In the genomic region with DNA sequence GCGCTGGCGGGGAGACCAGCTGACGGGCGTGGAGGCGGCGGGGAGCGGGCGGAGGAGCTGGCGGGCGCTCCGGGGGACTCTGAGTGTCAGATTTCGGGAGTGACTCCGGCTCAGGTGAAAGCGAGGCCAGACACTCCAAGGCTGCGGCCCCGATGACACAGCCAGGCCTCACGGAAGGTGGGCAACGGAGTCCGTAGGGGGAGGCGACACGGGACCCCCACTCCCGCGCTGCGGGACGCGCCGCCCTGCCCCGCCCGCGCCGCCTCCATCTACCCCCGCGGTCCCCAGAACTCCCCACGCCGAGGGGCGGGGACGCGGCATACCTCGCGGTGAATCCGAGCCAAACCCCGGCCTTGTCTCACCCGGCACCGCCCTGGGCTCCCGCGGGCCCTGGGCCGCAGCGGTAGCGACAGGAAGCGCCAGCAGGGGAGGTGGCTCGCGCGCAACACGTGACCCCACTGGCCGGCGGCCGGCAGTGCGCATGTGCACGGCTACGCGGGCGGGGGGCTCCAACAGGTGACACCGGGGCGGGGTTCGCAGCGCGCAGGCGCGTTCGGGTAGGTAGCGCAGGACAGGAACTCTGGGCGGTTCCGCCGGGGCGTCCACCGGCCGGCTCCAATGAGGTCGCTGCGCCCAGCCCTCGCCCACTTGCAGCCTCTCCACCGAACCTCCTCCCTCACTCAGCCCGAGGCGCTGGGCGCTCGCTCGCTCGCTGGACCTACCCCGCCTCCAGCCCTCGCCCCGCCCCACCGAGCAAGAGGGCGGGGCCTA, we compare ENCODE assay signal across 1 cellular context.
TF ChIP-seq lines count a peak whose summit lies in the region.

A gene with protein sequence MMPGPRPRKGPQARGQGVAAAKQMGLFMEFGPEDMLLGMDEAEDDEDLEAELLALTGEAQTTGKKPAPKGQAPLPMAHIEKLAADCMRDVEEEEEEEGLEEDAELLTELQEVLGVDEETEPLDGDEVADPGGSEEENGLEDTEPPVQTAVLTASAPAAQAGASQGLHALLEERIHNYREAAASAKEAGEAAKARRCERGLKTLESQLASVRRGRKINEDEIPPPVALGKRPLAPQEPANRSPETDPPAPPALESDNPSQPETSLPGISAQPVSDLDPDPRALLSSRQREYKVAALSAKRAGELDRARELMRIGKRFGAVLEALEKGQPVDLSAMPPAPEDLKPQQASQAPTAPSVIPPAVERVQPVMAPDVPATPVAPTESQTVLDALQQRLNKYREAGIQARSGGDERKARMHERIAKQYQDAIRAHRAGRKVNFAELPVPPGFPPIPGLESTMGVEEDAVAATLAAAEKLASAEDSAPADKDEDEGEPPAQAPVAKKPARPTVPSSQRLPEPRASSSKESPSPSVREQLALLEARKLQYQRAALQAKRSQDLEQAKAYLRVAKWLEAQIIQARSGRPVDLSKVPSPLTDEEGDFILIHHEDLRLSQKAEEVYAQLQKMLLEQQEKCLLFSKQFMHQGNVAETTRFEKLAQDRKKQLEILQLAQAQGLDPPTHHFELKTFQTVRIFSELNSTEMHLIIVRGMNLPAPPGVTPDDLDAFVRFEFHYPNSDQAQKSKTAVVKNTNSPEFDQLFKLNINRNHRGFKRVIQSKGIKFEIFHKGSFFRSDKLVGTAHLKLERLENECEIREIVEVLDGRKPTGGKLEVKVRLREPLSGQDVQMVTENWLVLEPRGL (minus strand): TSS at position 460 of the 771 bp plus-strand sequence. CDS start 1,585 bp downstream, outside the sequence.

TF ChIP-seq in K562, 482 proteins besides CTCF, POLR2A, EP300 and RAD21 (continued from another document and continues in another):
- TF ChIP-seq, protein P1, sequence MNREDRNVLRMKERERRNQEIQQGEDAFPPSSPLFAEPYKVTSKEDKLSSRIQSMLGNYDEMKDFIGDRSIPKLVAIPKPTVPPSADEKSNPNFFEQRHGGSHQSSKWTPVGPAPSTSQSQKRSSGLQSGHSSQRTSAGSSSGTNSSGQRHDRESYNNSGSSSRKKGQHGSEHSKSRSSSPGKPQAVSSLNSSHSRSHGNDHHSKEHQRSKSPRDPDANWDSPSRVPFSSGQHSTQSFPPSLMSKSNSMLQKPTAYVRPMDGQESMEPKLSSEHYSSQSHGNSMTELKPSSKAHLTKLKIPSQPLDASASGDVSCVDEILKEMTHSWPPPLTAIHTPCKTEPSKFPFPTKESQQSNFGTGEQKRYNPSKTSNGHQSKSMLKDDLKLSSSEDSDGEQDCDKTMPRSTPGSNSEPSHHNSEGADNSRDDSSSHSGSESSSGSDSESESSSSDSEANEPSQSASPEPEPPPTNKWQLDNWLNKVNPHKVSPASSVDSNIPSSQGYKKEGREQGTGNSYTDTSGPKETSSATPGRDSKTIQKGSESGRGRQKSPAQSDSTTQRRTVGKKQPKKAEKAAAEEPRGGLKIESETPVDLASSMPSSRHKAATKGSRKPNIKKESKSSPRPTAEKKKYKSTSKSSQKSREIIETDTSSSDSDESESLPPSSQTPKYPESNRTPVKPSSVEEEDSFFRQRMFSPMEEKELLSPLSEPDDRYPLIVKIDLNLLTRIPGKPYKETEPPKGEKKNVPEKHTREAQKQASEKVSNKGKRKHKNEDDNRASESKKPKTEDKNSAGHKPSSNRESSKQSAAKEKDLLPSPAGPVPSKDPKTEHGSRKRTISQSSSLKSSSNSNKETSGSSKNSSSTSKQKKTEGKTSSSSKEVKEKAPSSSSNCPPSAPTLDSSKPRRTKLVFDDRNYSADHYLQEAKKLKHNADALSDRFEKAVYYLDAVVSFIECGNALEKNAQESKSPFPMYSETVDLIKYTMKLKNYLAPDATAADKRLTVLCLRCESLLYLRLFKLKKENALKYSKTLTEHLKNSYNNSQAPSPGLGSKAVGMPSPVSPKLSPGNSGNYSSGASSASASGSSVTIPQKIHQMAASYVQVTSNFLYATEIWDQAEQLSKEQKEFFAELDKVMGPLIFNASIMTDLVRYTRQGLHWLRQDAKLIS (CRISPR knock-in tag; IDR thresholded peaks at IDR 0.05) = peak; percentile 90; the same call in 1 of the 2 replicates
- TF ChIP-seq, protein P2, sequence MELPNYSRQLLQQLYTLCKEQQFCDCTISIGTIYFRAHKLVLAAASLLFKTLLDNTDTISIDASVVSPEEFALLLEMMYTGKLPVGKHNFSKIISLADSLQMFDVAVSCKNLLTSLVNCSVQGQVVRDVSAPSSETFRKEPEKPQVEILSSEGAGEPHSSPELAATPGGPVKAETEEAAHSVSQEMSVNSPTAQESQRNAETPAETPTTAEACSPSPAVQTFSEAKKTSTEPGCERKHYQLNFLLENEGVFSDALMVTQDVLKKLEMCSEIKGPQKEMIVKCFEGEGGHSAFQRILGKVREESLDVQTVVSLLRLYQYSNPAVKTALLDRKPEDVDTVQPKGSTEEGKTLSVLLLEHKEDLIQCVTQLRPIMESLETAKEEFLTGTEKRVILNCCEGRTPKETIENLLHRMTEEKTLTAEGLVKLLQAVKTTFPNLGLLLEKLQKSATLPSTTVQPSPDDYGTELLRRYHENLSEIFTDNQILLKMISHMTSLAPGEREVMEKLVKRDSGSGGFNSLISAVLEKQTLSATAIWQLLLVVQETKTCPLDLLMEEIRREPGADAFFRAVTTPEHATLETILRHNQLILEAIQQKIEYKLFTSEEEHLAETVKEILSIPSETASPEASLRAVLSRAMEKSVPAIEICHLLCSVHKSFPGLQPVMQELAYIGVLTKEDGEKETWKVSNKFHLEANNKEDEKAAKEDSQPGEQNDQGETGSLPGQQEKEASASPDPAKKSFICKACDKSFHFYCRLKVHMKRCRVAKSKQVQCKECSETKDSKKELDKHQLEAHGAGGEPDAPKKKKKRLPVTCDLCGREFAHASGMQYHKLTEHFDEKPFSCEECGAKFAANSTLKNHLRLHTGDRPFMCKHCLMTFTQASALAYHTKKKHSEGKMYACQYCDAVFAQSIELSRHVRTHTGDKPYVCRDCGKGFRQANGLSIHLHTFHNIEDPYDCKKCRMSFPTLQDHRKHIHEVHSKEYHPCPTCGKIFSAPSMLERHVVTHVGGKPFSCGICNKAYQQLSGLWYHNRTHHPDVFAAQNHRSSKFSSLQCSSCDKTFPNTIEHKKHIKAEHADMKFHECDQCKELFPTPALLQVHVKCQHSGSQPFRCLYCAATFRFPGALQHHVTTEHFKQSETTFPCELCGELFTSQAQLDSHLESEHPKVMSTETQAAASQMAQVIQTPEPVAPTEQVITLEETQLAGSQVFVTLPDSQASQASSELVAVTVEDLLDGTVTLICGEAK (IDR thresholded peaks at IDR 0.05) = no peak
- TF ChIP-seq, protein P2 (CRISPR knock-in tag; IDR thresholded peaks at IDR 0.05) = 0 out of 2 replicates have a peak, but pooled peaks have one; percentile 27
- TF ChIP-seq, protein P3, sequence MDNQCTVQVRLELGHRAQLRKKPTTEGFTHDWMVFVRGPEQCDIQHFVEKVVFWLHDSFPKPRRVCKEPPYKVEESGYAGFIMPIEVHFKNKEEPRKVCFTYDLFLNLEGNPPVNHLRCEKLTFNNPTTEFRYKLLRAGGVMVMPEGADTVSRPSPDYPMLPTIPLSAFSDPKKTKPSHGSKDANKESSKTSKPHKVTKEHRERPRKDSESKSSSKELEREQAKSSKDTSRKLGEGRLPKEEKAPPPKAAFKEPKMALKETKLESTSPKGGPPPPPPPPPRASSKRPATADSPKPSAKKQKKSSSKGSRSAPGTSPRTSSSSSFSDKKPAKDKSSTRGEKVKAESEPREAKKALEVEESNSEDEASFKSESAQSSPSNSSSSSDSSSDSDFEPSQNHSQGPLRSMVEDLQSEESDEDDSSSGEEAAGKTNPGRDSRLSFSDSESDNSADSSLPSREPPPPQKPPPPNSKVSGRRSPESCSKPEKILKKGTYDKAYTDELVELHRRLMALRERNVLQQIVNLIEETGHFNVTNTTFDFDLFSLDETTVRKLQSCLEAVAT (IDR thresholded peaks at IDR 0.05) = peak in 1 of 2 experiments; percentile 55; a peak in 1 of 4 replicates
- no peak for TF ChIP-seq NUFIP1 (IDR thresholded peaks at IDR 0.05; ENCODE audit: partially characterized antibody)
- TF ChIP-seq ZBTB7A (IDR thresholded peaks at IDR 0.05; ENCODE audit: borderline replicate concordance, control insufficient read depth, low read depth, low read length) = peak; percentile 72; the same call in 1 of the 2 replicates
- TF ChIP-seq SLC30A9 (CRISPR knock-in tag; IDR thresholded peaks at IDR 0.05) = no peak
- peak; percentile 63; the same call in 1 of the 2 replicates for TF ChIP-seq ZBTB1 (CRISPR knock-in tag; IDR thresholded peaks at IDR 0.05; ENCODE audit: borderline replicate concordance, low read depth)
- TF ChIP-seq ATF7 (IDR thresholded peaks at IDR 0.05) = peak; percentile 85
- no peak for TF ChIP-seq ZFP1 (CRISPR knock-in tag; IDR thresholded peaks at IDR 0.05)
- no peak for TF ChIP-seq PURB (CRISPR knock-in tag; IDR thresholded peaks at IDR 0.05; ENCODE audit: low read depth)
- peak; percentile 85 for TF ChIP-seq CBX1 (IDR thresholded peaks at IDR 0.05; ENCODE audit: low read depth)
- TF ChIP-seq POU5F1 (IDR thresholded peaks at IDR 0.05; ENCODE audit: borderline replicate concordance, low read depth, low read length, partially characterized antibody) = peak; percentile 61
- TF ChIP-seq CAMTA2 (CRISPR knock-in tag; conservative IDR thresholded peaks at IDR 0.05) = 0 out of 2 replicates have a peak, but pooled peaks have one; percentile 10
- TF ChIP-seq ELF2 (CRISPR knock-in tag; IDR thresholded peaks at IDR 0.05) = peak; percentile 82
- TF ChIP-seq, protein P4, sequence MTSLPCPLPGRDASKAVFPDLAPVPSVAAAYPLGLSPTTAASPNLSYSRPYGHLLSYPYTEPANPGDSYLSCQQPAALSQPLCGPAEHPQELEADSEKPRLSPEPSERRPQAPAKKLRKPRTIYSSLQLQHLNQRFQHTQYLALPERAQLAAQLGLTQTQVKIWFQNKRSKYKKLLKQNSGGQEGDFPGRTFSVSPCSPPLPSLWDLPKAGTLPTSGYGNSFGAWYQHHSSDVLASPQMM (CRISPR knock-in tag; IDR thresholded peaks at IDR 0.05) = no peak
- peak; percentile 87; the same call in 1 of the 2 replicates for TF ChIP-seq PHB (CRISPR knock-in tag; IDR thresholded peaks at IDR 0.05)
- TF ChIP-seq, protein P5, sequence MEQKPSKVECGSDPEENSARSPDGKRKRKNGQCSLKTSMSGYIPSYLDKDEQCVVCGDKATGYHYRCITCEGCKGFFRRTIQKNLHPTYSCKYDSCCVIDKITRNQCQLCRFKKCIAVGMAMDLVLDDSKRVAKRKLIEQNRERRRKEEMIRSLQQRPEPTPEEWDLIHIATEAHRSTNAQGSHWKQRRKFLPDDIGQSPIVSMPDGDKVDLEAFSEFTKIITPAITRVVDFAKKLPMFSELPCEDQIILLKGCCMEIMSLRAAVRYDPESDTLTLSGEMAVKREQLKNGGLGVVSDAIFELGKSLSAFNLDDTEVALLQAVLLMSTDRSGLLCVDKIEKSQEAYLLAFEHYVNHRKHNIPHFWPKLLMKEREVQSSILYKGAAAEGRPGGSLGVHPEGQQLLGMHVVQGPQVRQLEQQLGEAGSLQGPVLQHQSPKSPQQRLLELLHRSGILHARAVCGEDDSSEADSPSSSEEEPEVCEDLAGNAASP (IDR thresholded peaks at IDR 0.05) = no peak
- TF ChIP-seq TAF15 (IDR thresholded peaks at IDR 0.05; ENCODE audit: low read depth, low read length) = no peak
- TF ChIP-seq, protein P6, sequence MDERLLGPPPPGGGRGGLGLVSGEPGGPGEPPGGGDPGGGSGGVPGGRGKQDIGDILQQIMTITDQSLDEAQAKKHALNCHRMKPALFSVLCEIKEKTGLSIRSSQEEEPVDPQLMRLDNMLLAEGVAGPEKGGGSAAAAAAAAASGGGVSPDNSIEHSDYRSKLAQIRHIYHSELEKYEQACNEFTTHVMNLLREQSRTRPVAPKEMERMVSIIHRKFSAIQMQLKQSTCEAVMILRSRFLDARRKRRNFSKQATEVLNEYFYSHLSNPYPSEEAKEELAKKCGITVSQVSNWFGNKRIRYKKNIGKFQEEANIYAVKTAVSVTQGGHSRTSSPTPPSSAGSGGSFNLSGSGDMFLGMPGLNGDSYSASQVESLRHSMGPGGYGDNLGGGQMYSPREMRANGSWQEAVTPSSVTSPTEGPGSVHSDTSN (CRISPR knock-in tag; IDR thresholded peaks at IDR 0.05; ENCODE audit: low read depth) = 0 out of 2 replicates have a peak, but pooled peaks have one; percentile 9
- TF ChIP-seq, protein P6 (tag; conservative IDR thresholded peaks at IDR 0.05; ENCODE audit: low read depth) = no peak
- no peak for TF ChIP-seq KAT2B (IDR thresholded peaks at IDR 0.05; ENCODE audit: low read depth, low read length)
- TF ChIP-seq GATA2 (CRISPR knock-in tag; IDR thresholded peaks at IDR 0.05) = peak; percentile 36; the same call in 1 of the 2 replicates
- TF ChIP-seq RBM17 (IDR thresholded peaks at IDR 0.05; ENCODE audit: borderline replicate concordance, low read depth, low read length) = no peak
- TF ChIP-seq MCM2 (IDR thresholded peaks at IDR 0.05; ENCODE audit: low read depth) = no peak
- TF ChIP-seq HMG20B (CRISPR knock-in tag; IDR thresholded peaks at IDR 0.05) = no peak
